Comparison of ENCODE assay signal across 10 cellular contexts in the genomic region with DNA sequence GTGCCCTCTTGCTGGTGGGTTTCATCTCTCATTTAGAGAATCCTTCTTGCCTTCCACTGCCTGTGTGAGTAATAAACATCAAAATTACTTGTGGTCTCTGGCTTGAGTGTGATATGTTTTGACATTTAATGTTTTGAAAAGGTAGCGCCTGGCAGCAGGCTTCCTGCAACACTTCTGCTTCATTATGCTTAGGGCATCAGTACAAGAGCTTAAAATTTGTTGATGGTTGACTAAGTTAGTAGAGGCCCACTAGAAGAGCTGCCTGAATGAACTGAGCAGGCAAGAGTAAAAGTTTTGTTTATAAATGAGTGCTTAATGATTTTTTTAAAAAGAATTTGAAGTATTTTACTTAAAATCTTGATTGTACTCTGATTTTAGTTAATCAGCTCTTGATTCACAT. TPM values are rescaled to one million over a fixed set of nuclear protein-coding genes. Genes with fewer than 3 reads are reported as not detected.
"Had no signal": no experiment of that assay in that cellular context is flagged by ENCODE, and none has a peak within 500 bp of the region (broad histone marks: within the 10 kb centered on the region; RNA-seq: fewer than 3 reads in every experiment).

No MANE protein-coding gene starts in this region.

- H3K4me1 ChIP-seq: HAP-1 had no signal

- ATAC-seq: GM23338, HCT116 had no signal

- H2AFZ ChIP-seq: GM23248, GM23338 had no signal

- H3K27ac ChIP-seq: GM23248 had no signal

- H3K4me2 ChIP-seq: GM23338 had no signal

- H3K9me3 ChIP-seq: HAP-1 had no signal

- H3K4me3 ChIP-seq: GM23248, GM23338, HAP-1 had no signal

- DNase-seq: GM23248, GOT3, H7, H9, HCEC 1CT, HFFc6 had no signal

- H3K9ac ChIP-seq: GM23248 had no signal

- H3K36me3 ChIP-seq: HAP-1 had no signal

RNA-seq across cellular contexts. Expression of a gene that starts 6.5 kb away (rescaled TPM):
- total RNA-seq: GM23248, GM23338, H1, H7, H9, HFFc6 had no signal
- polyA plus RNA-seq: GM23248, GM23338, H1 had no signal
